In the genomic region with DNA sequence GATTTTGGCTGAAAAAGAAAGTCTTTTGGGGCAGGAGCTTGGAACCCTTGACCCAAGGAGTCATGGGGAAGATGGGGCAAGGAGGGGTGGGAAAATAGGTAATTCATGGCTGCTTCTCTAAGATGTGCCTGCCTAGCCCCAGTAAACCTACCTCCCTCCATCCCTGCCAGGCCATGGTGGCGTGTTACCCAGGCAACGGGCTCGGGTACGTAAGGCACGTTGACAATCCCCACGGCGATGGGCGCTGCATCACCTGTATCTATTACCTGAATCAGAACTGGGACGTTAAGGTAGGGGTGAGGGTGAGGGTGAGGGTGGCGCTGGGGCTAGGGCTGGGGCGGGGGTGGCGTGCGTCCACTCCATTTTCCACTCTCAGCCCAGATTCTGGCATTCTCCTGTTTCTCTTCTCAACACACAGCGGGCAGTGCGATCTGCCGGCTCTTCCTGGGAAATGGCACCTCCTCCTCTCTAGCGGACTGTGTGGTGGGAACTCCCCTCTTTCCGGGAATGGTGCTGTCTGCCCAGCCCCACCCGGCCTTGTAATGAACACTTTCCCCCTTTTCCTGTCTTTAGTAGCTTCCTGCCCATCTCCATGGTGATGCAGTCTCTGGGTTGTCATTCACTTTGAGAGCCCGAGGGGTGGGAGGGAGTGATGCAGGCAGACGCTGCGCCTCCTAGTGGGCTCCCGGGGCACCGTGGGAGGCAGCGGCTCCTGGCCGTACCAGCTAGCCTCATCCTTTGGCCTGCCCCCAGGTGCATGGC, we compare ENCODE assay signal across 8 cellular contexts. TPM values are rescaled to one million over a fixed set of nuclear protein-coding genes. Genes with fewer than 3 reads are reported as not detected.
DNase-seq lines count a peak whose midpoint lies in the region; ATAC-seq, FAIRE-seq and TF ChIP-seq lines count a peak whose summit lies in the region.

No MANE protein-coding gene starts in this region.

- DNase-seq in Ammon's horn (ENCODE audit: low spot score) (peak; percentile 98), HFF-Myc (ENCODE audit: extremely low read depth, low read depth) (peak; percentile 94), SJSA1 (ENCODE audit: low read depth in 1 of 2, low spot score in 2 of 2) (peak; percentile 93 to 95), frontal cortex (ENCODE audit: low spot score in 2 of 2) (peak; percentile 87 to 98), neural progenitor cell (ENCODE audit: low spot score) (peak; percentile 97)
- DNase-seq in activated naive CD4-positive, alpha-beta T cell treated with anti-CD3 and anti-CD28 coated beads, Interleukin-2, amount 10 ng/mL, durations not matched to agents 7 days and 5 days = peak; percentile 86
- DNase-seq in stimulated activated naive CD8-positive, alpha-beta T cell treated with anti-CD3 and anti-CD28 coated beads, Interleukin-15, amount 100 ng/mL, for 72 hours = peak; percentile 71 to 84

- H3K9ac ChIP-seq in neural progenitor cell = no peak overlapping the region

- no peak overlapping the region for H3K4me3 ChIP-seq in HFF-Myc (replicated peaks; ENCODE audit: low read depth, low read length)
- H3K4me3 ChIP-seq in SJSA1 = no peak overlapping the region
- peak overlapping the region; percentile 33 for H3K4me3 ChIP-seq in neural progenitor cell

- H3K27ac ChIP-seq in SJSA1 (no peak overlapping the region), neural progenitor cell (peak overlapping the region; percentile 61)

- peaks cover 86% of the 10 kb centered on the region for H4K20me1 ChIP-seq in neural progenitor cell (ENCODE audit: low read depth)

- peak overlapping the region; percentile 81 for H3K4me3 Mint-ChIP-seq in activated naive CD4-positive, alpha-beta T cell treated with anti-CD3 and anti-CD28 coated beads, Interleukin-2, amount 10 ng/mL, durations not matched to agents 7 days and 5 days
- H3K4me3 Mint-ChIP-seq in neural progenitor cell = peak overlapping the region; percentile 81
- H3K4me3 Mint-ChIP-seq in stimulated activated naive CD8-positive, alpha-beta T cell treated with anti-CD3 and anti-CD28 coated beads, Interleukin-15, amount 100 ng/mL, for 72 hours = peak overlapping the region; percentile 89 to 91

- CTCF ChIA-PET in activated naive CD4-positive, alpha-beta T cell treated with anti-CD3 and anti-CD28 coated beads, Interleukin-2, amount 10 ng/mL, durations not matched to agents 7 days and 5 days (lab: Charles Lee) = interaction anchor here (0.5 to 5.0 kb wide), 20 partner anchors 8 to 173 kb away, joined by 3 to 24 read pairs (median 4); partner anchors contain the start of genes ACTMAP, RAB4B and SNRPA

- H3K4me1 Mint-ChIP-seq in activated naive CD4-positive, alpha-beta T cell treated with anti-CD3 and anti-CD28 coated beads, Interleukin-2, amount 10 ng/mL, durations not matched to agents 7 days and 5 days = peaks cover 95% of the 10 kb centered on the region
- H3K4me1 Mint-ChIP-seq in neural progenitor cell = peaks cover 70% of the 10 kb centered on the region
- H3K4me1 Mint-ChIP-seq in stimulated activated naive CD8-positive, alpha-beta T cell treated with anti-CD3 and anti-CD28 coated beads, Interleukin-15, amount 100 ng/mL, for 72 hours = peaks cover 90% of the 10 kb centered on the region

- TF ChIP-seq CTCF in HFF-Myc (IDR thresholded peaks at IDR 0.05; ENCODE audit: low read depth, low read length, missing control alignments) = peak; percentile 96
- peak; percentile 93 for TF ChIP-seq CTCF in neural progenitor cell (IDR thresholded peaks at IDR 0.05)

- H3K36me3 Mint-ChIP-seq in activated naive CD4-positive, alpha-beta T cell treated with anti-CD3 and anti-CD28 coated beads, Interleukin-2, amount 10 ng/mL, durations not matched to agents 7 days and 5 days = peaks cover 67% of the 10 kb centered on the region
- peaks cover 18% of the 10 kb centered on the region for H3K36me3 Mint-ChIP-seq in neural progenitor cell

- H3K27me3 ChIP-seq in SJSA1 (replicated peaks) (no peaks in the 10 kb centered on the region), neural progenitor cell (peaks cover 2% of the 10 kb centered on the region)

- no peak overlapping the region for H2AFZ ChIP-seq in neural progenitor cell (replicated peaks)

- peak; percentile 69 for ATAC-seq in stimulated activated naive CD8-positive, alpha-beta T cell treated with anti-CD3 and anti-CD28 coated beads, Interleukin-15, amount 100 ng/mL, for 72 hours
- no peak for ATAC-seq in HG03442 (IDR thresholded peaks at IDR 0.05; ENCODE audit: unreplicated experiment)

- H3K4me1 ChIP-seq in SJSA1 (replicated peaks) = peaks cover 39% of the 10 kb centered on the region
- H3K4me1 ChIP-seq in neural progenitor cell = peaks cover 27% of the 10 kb centered on the region

- no peaks in the 10 kb centered on the region for H3K9me3 Mint-ChIP-seq in activated naive CD4-positive, alpha-beta T cell treated with anti-CD3 and anti-CD28 coated beads, Interleukin-2, amount 10 ng/mL, durations not matched to agents 7 days and 5 days
- H3K9me3 Mint-ChIP-seq in neural progenitor cell = no peaks in the 10 kb centered on the region
- H3K9me3 Mint-ChIP-seq in stimulated activated naive CD8-positive, alpha-beta T cell treated with anti-CD3 and anti-CD28 coated beads, Interleukin-15, amount 100 ng/mL, for 72 hours = no peaks in the 10 kb centered on the region

- peaks cover 41% of the 10 kb centered on the region for H3F3A ChIP-seq in neural progenitor cell (ENCODE audit: low read depth)

- H3K4me2 ChIP-seq in neural progenitor cell = peak overlapping the region; percentile 80

- H3K36me3 ChIP-seq in SJSA1 (peaks cover 83% of the 10 kb centered on the region), neural progenitor cell (no peaks in the 10 kb centered on the region)

- H3K9me3 ChIP-seq in SJSA1 (replicated peaks) (no peaks in the 10 kb centered on the region), neural progenitor cell (ENCODE audit: low read depth) (no peaks in the 10 kb centered on the region)

- peaks cover 12% of the 10 kb centered on the region for H3K27me3 Mint-ChIP-seq in activated naive CD4-positive, alpha-beta T cell treated with anti-CD3 and anti-CD28 coated beads, Interleukin-2, amount 10 ng/mL, durations not matched to agents 7 days and 5 days
- H3K27me3 Mint-ChIP-seq in neural progenitor cell (ENCODE audit: insufficient read depth, low read depth) = peaks cover 14% of the 10 kb centered on the region
- no peaks in the 10 kb centered on the region for H3K27me3 Mint-ChIP-seq in stimulated activated naive CD8-positive, alpha-beta T cell treated with anti-CD3 and anti-CD28 coated beads, Interleukin-15, amount 100 ng/mL, for 72 hours

- no peak for FAIRE-seq in frontal cortex (lab: Jason Lieb, UNC)

- peaks cover 63% of the 10 kb centered on the region for H3K79me2 ChIP-seq in neural progenitor cell (ENCODE audit: low read depth)

- H3K27ac Mint-ChIP-seq in activated naive CD4-positive, alpha-beta T cell treated with anti-CD3 and anti-CD28 coated beads, Interleukin-2, amount 10 ng/mL, durations not matched to agents 7 days and 5 days = peak overlapping the region; percentile 96
- H3K27ac Mint-ChIP-seq in neural progenitor cell = peak overlapping the region; percentile 51
- peak overlapping the region; percentile 68 to 93 for H3K27ac Mint-ChIP-seq in stimulated activated naive CD8-positive, alpha-beta T cell treated with anti-CD3 and anti-CD28 coated beads, Interleukin-15, amount 100 ng/mL, for 72 hours

RNA-seq across cellular contexts. Expression of gene EGLN2, which starts 7.6 kb away (rescaled TPM):
- 71.0 and 82.8 TPM in 2 replicates for total RNA-seq in SJSA1 (2014; rRNA removed; shearing (Covaris generic))
- total RNA-seq in frontal cortex (46.5 TPM), neural progenitor cell (ENCODE audit: low replicate concordance) (27.0 and 97.3 TPM in 2 replicates)

RNA-seq across cellular contexts. Expression of gene RAB4B, which starts 28.5 kb away (rescaled TPM):
- total RNA-seq in SJSA1 (2014; rRNA removed; shearing (Covaris generic)) = 21.4 and 28.5 TPM in 2 replicates
- total RNA-seq in frontal cortex = 6.1 TPM
- total RNA-seq in neural progenitor cell (ENCODE audit: low replicate concordance) = 12.9 and 27.0 TPM in 2 replicates

RNA-seq across cellular contexts. Expression of gene MIA, which starts 31.2 kb away (rescaled TPM):
- total RNA-seq in SJSA1 (2014; rRNA removed; shearing (Covaris generic)) = not detected in 2 replicates
- total RNA-seq in frontal cortex (not detected), neural progenitor cell (ENCODE audit: low replicate concordance) (not detected in 2 replicates)

RNA-seq across cellular contexts. Expression of gene CYP2A6, which starts 43.7 kb away (rescaled TPM):
- not detected in 2 replicates for total RNA-seq in SJSA1 (2014; rRNA removed; shearing (Covaris generic))
- not detected for total RNA-seq in frontal cortex
- total RNA-seq in neural progenitor cell (ENCODE audit: low replicate concordance) = not detected in 2 replicates

RNA-seq across cellular contexts. Expression of gene SNRPA, which starts 55.6 kb away (rescaled TPM):
- 61.4 and 80.2 TPM in 2 replicates for total RNA-seq in SJSA1 (2014; rRNA removed; shearing (Covaris generic))
- total RNA-seq in frontal cortex (23.6 TPM), neural progenitor cell (ENCODE audit: low replicate concordance) (112 and 179 TPM in 2 replicates)
